8 cellular contexts compared by ENCODE assay signal in the genomic region with DNA sequence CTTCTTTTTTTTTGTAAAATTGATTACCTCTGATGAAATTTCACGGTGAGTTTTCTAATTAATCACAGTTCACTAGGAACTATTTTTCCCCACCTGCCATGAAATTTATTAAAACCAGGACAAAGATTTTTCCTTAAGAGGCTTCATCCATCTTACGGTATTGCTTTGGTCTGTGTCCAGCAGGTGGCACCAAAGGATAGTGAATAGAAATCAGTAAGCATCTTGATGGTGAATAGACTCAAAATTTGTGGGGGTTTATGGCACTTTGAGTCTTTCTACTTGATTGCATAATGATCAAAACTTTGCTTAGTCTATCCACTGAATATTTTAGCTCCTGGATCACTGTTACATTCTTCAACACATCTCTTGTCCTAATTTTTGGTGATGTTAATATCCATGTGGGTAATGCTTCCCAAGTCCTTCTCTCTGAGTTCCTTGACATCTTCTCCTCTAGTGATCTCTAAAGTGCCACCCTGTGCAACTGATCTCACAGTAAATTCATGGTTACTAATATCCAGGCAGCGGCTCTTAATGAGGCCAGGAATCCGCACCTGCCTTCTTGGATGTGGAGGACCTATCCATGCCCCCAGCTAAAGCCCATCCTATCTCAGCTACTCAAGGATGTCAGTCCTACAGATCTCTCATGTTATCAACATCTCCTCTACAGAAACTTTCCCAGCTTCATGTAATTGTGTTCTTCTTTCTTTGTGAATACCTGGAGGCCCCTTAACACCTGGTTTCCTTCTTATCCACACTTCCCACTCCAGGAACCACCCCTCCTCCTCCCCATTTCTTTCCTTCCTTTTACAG. TPM values are rescaled to one million over a fixed set of nuclear protein-coding genes. Genes with fewer than 3 reads are reported as not detected.
DNase-seq lines count a peak whose midpoint lies in the region; ATAC-seq and TF ChIP-seq lines count a peak whose summit lies in the region.

No MANE protein-coding gene starts in this region.

- H3K79me2 ChIP-seq in neural cell (replicated peaks; ENCODE audit: insufficient read depth, low read length), result no peaks in the 10 kb centered on the region

- WGBS in esophagus squamous epithelium, 2 donors, result 40 to 43% methylated on average over 4 of the region's 4 CpGs
- 38% methylated on average over 4 of the region's 4 CpGs for WGBS in suprapubic skin

- peaks cover 0 to 4% (median 0%) of the 10 kb centered on the region in 4 donors for H3K27me3 ChIP-seq in esophagus squamous epithelium
- H3K27me3 ChIP-seq in neural cell (ENCODE audit: insufficient read depth, low read depth, low read length), result no peaks in the 10 kb centered on the region
- H3K27me3 ChIP-seq in suprapubic skin, result no peaks in the 10 kb centered on the region

- TF ChIP-seq RAD21 in Ishikawa (IDR thresholded peaks at IDR 0.05; ENCODE audit: low read depth) (peak; percentile 93), neural cell (conservative IDR thresholded peaks at IDR 0.05) (peak; percentile 98)

- no peaks in the 10 kb centered on the region for H3K4me1 ChIP-seq in esophagus squamous epithelium
- no peaks in the 10 kb centered on the region for H3K4me1 ChIP-seq in suprapubic skin

- no peak overlapping the region for H3K4me3 ChIP-seq in esophagus squamous epithelium
- no peak overlapping the region for H3K4me3 ChIP-seq in neural cell (ENCODE audit: low read length)
- H3K4me3 ChIP-seq in suprapubic skin, result no peak overlapping the region

- H3K9me2 ChIP-seq in neural cell (ENCODE audit: insufficient read depth, low read length), result no peaks in the 10 kb centered on the region

- no peaks in the 10 kb centered on the region for H4K20me1 ChIP-seq in neural cell (ENCODE audit: insufficient read depth)

- TF ChIP-seq POLR2A in esophagus squamous epithelium (IDR thresholded peaks at IDR 0.05) (no peak), suprapubic skin (IDR thresholded peaks at IDR 0.05) (no peak)

- intact Hi-C loops in esophagus squamous epithelium (cut with DNase I), result no loop called here

- ATAC-seq in HG02759 (IDR thresholded peaks at IDR 0.05; ENCODE audit: unreplicated experiment), result no peak

- peak; percentile 55 to 80 (median 66) for TF ChIP-seq CTCF in esophagus squamous epithelium (IDR thresholded peaks at IDR 0.05)
- peak; percentile 94 for TF ChIP-seq CTCF in neural cell (IDR thresholded peaks at IDR 0.05; ENCODE audit: poor library complexity, severe bottlenecking)
- TF ChIP-seq CTCF in suprapubic skin (IDR thresholded peaks at IDR 0.05), result peak; percentile 55 to 59

- H3K9me3 ChIP-seq in esophagus squamous epithelium, result peaks cover 0 to 16% (median 0%) of the 10 kb centered on the region in 3 donors
- H3K9me3 ChIP-seq in neural cell (ENCODE audit: low read length), result no peaks in the 10 kb centered on the region
- H3K9me3 ChIP-seq in suprapubic skin, result peaks cover 5% of the 10 kb centered on the region

- no peak overlapping the region for H3K9ac ChIP-seq in neural cell (ENCODE audit: low read length)

- TF ChIP-seq EP300 in Ishikawa (IDR thresholded peaks at IDR 0.05; ENCODE audit: borderline replicate concordance), result no peak
- no peak for TF ChIP-seq EP300 in neural cell (conservative IDR thresholded peaks at IDR 0.05; ENCODE audit: poor library complexity, severe bottlenecking)
- TF ChIP-seq EP300 in suprapubic skin (IDR thresholded peaks at IDR 0.05), result no peak

- no peak overlapping the region for H2AFZ ChIP-seq in neural cell (ENCODE audit: low read depth, low read length)

- no peaks in the 10 kb centered on the region for H3F3A ChIP-seq in neural cell (ENCODE audit: insufficient read depth, low read length, poor library complexity, severe bottlenecking)

- H3K4me2 ChIP-seq in neural cell (ENCODE audit: low read length), result no peak overlapping the region

- H3K36me3 ChIP-seq in esophagus squamous epithelium (no peaks in the 10 kb centered on the region), neural cell (ENCODE audit: insufficient read depth, low read length) (no peaks in the 10 kb centered on the region), suprapubic skin (no peaks in the 10 kb centered on the region)

- peak; percentile 76 for DNase-seq in GM03348 (ENCODE audit: low spot score)
- DNase-seq in OCI-M1 (lab: John Stamatoyannopoulos, UW), result peak; percentile 87
- peak; percentile 53 for DNase-seq in activated T-cell treated with anti-CD3 and anti-CD28 coated beads for 4 hours
- DNase-seq in esophagus squamous epithelium (lab: John Stamatoyannopoulos, UW), result no peak
- peak in 1 of 2 donors; percentile 70 for DNase-seq in suprapubic skin (ENCODE audit: low spot score in 2 of 2)

- H3K27ac ChIP-seq in esophagus squamous epithelium (no peak overlapping the region), neural cell (ENCODE audit: low read length) (no peak overlapping the region), suprapubic skin (no peak overlapping the region)

TF ChIP-seq in Ishikawa, 13 proteins besides CTCF, POLR2A, EP300 and RAD21 (continues in another document):
- TF ChIP-seq EGR1 (IDR thresholded peaks at IDR 0.05) (no peak), CREB1 (IDR thresholded peaks at IDR 0.05; ENCODE audit: low read depth) (no peak), YY1 (IDR thresholded peaks at IDR 0.05; ENCODE audit: low read depth) (no peak), TEAD4 (IDR thresholded peaks at IDR 0.05) (no peak), CEBPB (IDR thresholded peaks at IDR 0.05) (no peak), FOXM1 (IDR thresholded peaks at IDR 0.05; ENCODE audit: borderline replicate concordance, low read depth) (no peak)
- TF ChIP-seq, protein P1, sequence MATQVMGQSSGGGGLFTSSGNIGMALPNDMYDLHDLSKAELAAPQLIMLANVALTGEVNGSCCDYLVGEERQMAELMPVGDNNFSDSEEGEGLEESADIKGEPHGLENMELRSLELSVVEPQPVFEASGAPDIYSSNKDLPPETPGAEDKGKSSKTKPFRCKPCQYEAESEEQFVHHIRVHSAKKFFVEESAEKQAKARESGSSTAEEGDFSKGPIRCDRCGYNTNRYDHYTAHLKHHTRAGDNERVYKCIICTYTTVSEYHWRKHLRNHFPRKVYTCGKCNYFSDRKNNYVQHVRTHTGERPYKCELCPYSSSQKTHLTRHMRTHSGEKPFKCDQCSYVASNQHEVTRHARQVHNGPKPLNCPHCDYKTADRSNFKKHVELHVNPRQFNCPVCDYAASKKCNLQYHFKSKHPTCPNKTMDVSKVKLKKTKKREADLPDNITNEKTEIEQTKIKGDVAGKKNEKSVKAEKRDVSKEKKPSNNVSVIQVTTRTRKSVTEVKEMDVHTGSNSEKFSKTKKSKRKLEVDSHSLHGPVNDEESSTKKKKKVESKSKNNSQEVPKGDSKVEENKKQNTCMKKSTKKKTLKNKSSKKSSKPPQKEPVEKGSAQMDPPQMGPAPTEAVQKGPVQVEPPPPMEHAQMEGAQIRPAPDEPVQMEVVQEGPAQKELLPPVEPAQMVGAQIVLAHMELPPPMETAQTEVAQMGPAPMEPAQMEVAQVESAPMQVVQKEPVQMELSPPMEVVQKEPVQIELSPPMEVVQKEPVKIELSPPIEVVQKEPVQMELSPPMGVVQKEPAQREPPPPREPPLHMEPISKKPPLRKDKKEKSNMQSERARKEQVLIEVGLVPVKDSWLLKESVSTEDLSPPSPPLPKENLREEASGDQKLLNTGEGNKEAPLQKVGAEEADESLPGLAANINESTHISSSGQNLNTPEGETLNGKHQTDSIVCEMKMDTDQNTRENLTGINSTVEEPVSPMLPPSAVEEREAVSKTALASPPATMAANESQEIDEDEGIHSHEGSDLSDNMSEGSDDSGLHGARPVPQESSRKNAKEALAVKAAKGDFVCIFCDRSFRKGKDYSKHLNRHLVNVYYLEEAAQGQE (IDR thresholded peaks at IDR 0.05; ENCODE audit: low read depth), result no peak

TF ChIP-seq in neural cell, 6 proteins besides CTCF, POLR2A, EP300 and RAD21:
- TF ChIP-seq EZH2 (IDR thresholded peaks at IDR 0.05; ENCODE audit: borderline replicate concordance, insufficient read depth, low read length, poor library complexity, severe bottlenecking) (no peak), POLR2AphosphoS5 (IDR thresholded peaks at IDR 0.05) (no peak), MXI1 (conservative IDR thresholded peaks at IDR 0.05; ENCODE audit: poor library complexity, severe bottlenecking) (no peak), SMC3 (conservative IDR thresholded peaks at IDR 0.05; ENCODE audit: poor library complexity) (peak; percentile 98), TAF1 (IDR thresholded peaks at IDR 0.05; ENCODE audit: low read depth) (no peak)
- TF ChIP-seq, protein P1 (IDR thresholded peaks at IDR 0.05; ENCODE audit: borderline replicate concordance), result no peak

RNA-seq across cellular contexts. Expression of a gene that starts 54.5 kb away (rescaled TPM):
- not detected for total RNA-seq in esophagus squamous epithelium
- 0.59 TPM in 1 of 2 replicates, not detected in the other for polyA plus RNA-seq in neural cell
- polyA minus RNA-seq in neural cell, result not detected in 2 replicates
- under 1 TPM in 1 of 4 donors, not detected in 3; 0.49 TPM for total RNA-seq in suprapubic skin
